ENCODE assay signal across 1 cellular context in the genomic region with DNA sequence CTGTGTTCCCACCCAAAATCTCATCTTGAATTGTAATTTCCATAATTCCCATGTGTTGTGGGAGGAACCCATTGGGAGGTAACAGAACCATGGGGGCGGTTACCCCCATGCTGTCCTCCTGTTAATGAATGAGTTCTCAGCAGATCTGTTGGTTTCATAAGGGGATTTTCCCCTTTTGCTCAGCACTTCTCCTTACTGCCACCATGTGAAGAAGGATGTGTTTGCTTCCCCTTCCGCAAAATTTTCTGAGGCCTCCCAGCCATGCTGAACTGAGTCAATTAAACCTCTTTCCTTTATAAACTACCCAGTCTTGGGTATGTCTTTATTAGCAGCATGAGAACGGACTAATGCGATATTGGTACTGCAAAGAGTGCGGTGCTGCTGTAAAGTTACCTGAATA.
TF ChIP-seq lines count a peak whose summit lies in the region.

No MANE protein-coding gene starts in this region.

TF ChIP-seq in HepG2, 621 proteins besides CTCF, POLR2A, EP300 and RAD21:
- TF ChIP-seq ZFY (CRISPR knock-in tag; IDR thresholded peaks at IDR 0.05) = 0 out of 2 replicates have a peak, but pooled peaks have one; percentile 11
